ENCODE assay signal across 5 cellular contexts in the genomic region with DNA sequence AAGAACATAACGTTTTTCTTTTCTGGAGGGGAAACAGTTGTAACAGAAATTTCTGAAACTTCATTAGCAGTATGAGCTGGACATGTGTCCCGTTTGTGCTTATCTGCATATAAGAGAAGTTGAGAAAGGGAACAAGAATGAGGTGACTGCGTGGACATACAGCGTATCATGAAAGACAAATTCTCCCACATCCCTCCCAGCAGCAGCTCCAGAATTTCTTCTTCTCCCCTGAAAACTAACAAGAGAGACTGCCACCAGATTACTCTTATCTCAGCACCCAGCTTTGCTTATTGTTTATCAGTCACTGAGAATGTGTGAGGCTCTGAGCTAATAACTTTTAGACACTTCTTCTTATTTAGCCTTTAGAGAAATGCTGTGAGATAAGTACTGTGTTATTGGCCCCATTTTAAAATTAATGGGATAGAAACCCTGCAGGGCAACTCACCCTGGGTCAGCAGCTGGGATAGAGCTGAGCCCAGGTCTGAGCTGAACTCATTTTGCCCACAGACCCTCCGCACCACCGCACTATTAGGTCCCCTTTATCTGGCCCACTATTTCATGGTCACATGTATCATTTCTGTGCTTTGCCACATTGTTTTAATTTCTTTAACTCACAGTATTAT. TPM values are rescaled to one million over a fixed set of nuclear protein-coding genes. Genes with fewer than 3 reads are reported as not detected.
"Had no signal": no experiment of that assay in that cellular context is flagged by ENCODE, and none has a peak within 500 bp of the region (broad histone marks: within the 10 kb centered on the region; RNA-seq: fewer than 3 reads in every experiment).

No MANE protein-coding gene starts in this region.

RNA-seq across cellular contexts. Expression of a gene that starts 18.7 kb away (rescaled TPM):
- total RNA-seq: GM23338, H1, H9, HT-29, IMR-90 had no signal
- polyA plus RNA-seq: GM23338, H1, IMR-90 had no signal
